ENCODE assay signal across 16 cellular contexts in the genomic region with DNA sequence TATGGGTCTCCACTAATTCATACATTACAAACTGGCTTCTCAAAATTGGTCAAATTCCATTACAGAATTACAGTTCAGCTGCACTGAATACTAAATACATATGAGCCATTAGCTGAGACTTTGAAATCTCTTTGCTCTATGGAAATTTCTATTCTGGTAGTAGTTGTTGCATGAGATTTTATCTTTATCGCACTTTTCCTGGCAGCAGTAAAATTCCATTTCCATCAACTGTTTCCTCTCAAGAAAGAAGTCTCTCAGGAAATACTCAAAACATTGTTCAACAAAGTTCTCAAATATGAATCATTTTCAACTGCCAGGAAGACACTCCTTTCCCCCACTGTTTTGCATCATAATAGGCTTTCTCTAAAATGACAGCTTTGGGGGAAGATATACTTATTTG. TPM values are rescaled to one million over a fixed set of nuclear protein-coding genes. Genes with fewer than 3 reads are reported as not detected.
DNase-seq lines count a peak whose midpoint lies in the region; ATAC-seq and TF ChIP-seq lines count a peak whose summit lies in the region.
"Had no signal": no experiment of that assay in that cellular context is flagged by ENCODE, and none has a peak within 500 bp of the region (broad histone marks: within the 10 kb centered on the region; RNA-seq: fewer than 3 reads in every experiment).

No MANE protein-coding gene starts in this region.

- no peaks in the 10 kb centered on the region for H4K20me1 ChIP-seq in GM23248 (ENCODE audit: insufficient read depth)
- H4K20me1 ChIP-seq in fibroblast of lung (ENCODE audit: control insufficient read depth, extremely low read depth, insufficient read depth, low read length), result no peaks in the 10 kb centered on the region

- H3K36me3 ChIP-seq in GM23248 (ENCODE audit: low read depth) (no peaks in the 10 kb centered on the region), RWPE2 (ENCODE audit: low read depth) (no peaks in the 10 kb centered on the region), fibroblast of lung (ENCODE audit: control insufficient read depth, insufficient read depth, low read length) (no peaks in the 10 kb centered on the region), gastroesophageal sphincter (no peaks in the 10 kb centered on the region)
- H3K36me3 ChIP-seq: esophagus squamous epithelium, transverse colon had no signal

- H3K79me2 ChIP-seq in GM23248 (ENCODE audit: insufficient read depth) (peaks cover 54% of the 10 kb centered on the region), fibroblast of lung (ENCODE audit: control insufficient read depth, insufficient read depth, low read length) (peaks cover 7% of the 10 kb centered on the region)

- 0% methylated on average over 1 of the region's 1 CpG for WGBS in GM23248 (ENCODE audit: low coverage in 1 of 2, low lambda C conversion rate in 2 of 2, missing lambda C conversion rate in 2 of 2), 2 experiments
- 17 to 33% methylated on average over 1 of the region's 1 CpG for WGBS in gastroesophageal sphincter (ENCODE audit: low coverage in 1 of 2), 2 donors

- in situ Hi-C loops in GM23248 (cut with MboI), result no loop called here

- no peaks in the 10 kb centered on the region for H3K27me3 ChIP-seq in GM23248 (replicated peaks; ENCODE audit: insufficient read depth)
- no peaks in the 10 kb centered on the region for H3K27me3 ChIP-seq in RWPE2 (ENCODE audit: insufficient read depth, poor library complexity, severe bottlenecking)
- H3K27me3 ChIP-seq in fibroblast of lung (ENCODE audit: control insufficient read depth, insufficient read depth, low read length), result no peaks in the 10 kb centered on the region
- H3K27me3 ChIP-seq in gastroesophageal sphincter, result no peaks in the 10 kb centered on the region
- H3K27me3 ChIP-seq: esophagus squamous epithelium, transverse colon had no signal

- H3F3A ChIP-seq in GM23248 (ENCODE audit: insufficient read depth), result peaks cover 19% of the 10 kb centered on the region

- DNase-seq in GM23248 (peak; percentile 68), RWPE2 (ENCODE audit: low spot score) (no peak), fibroblast of lung (ENCODE audit: low read depth in 2 of 2) (peak; percentile 59 to 71), skeletal muscle cell (ENCODE audit: low read depth) (peak; percentile 7), globus pallidus (ENCODE audit: low spot score) (no peak)
- DNase-seq in activated CD4-positive, CD25-positive, alpha-beta regulatory T cell treated with anti-CD3 and anti-CD28 coated beads, Interleukin-2, amount 50 U/mL, for 72 hours, result no peak
- DNase-seq: activated CD4-positive, alpha-beta T cell treated with anti-CD3 and anti-CD28 coated beads, Interleukin-2, amount 50 U/mL, for 4 hours; activated effector memory CD4-positive, alpha-beta T cell treated with anti-CD3 and anti-CD28 coated beads, Interleukin-2, amount 50 U/mL, for 16 hours; esophagus squamous epithelium; NCI-H345; stimulated activated CD4-positive, alpha-beta T cell treated with anti-CD3 and anti-CD28 coated beads, Interleukin-12 subunit alpha, Interleukin-12 subunit beta, amount 100 ng/mL, for 4 hours; T-helper 2 cell; transverse colon had no signal

- H2AFZ ChIP-seq in GM23248 (peak overlapping the region; percentile 44), fibroblast of lung (ENCODE audit: low read length) (no peak overlapping the region)

- H3K27ac ChIP-seq in GM23248 (peak overlapping the region; percentile 95), RWPE2 (ENCODE audit: poor library complexity, severe bottlenecking) (peak overlapping the region; percentile 75), fibroblast of lung (ENCODE audit: insufficient read depth, low read length) (peak overlapping the region; percentile 57), gastroesophageal sphincter (peak overlapping the region in 1 of 4 donors; percentile 7)
- H3K27ac ChIP-seq: transverse colon had no signal

- H3K9me3 ChIP-seq in GM23248 (ENCODE audit: low read depth) (no peaks in the 10 kb centered on the region), RWPE2 (ENCODE audit: severe bottlenecking) (no peaks in the 10 kb centered on the region), fibroblast of lung (ENCODE audit: control insufficient read depth, insufficient read depth, low read depth, low read length) (no peaks in the 10 kb centered on the region), gastroesophageal sphincter (no peaks in the 10 kb centered on the region)
- H3K9me3 ChIP-seq: esophagus squamous epithelium, transverse colon had no signal

- H3K4me3 ChIP-seq in GM23248 (peak overlapping the region; percentile 47), RWPE2 (ENCODE audit: severe bottlenecking) (no peak overlapping the region), fibroblast of lung (replicated peaks in 1 of 4; ENCODE audit: control extremely low read depth in 1 of 4, insufficient read depth in 1 of 4, low read depth in 3 of 4, low read length in 4 of 4) (no peak overlapping the region), skeletal muscle cell (ENCODE audit: low read depth, low read length) (no peak overlapping the region), gastroesophageal sphincter (no peak overlapping the region)
- H3K4me3 ChIP-seq: esophagus squamous epithelium, transverse colon had no signal

- no peak for TF ChIP-seq CTCF in RWPE2 (IDR thresholded peaks at IDR 0.05; ENCODE audit: poor library complexity, severe bottlenecking)
- TF ChIP-seq CTCF in fibroblast of lung (conservative IDR thresholded peaks at IDR 0.05 in 1 of 2, IDR thresholded peaks at IDR 0.05 in 1 of 2; ENCODE audit: low read depth in 1 of 2, low read length in 2 of 2), result no peak
- no peak for TF ChIP-seq CTCF in gastroesophageal sphincter (IDR thresholded peaks at IDR 0.05)

- peak; percentile 56; the same call in 1 of the 3 replicates for ATAC-seq in RWPE2 (ENCODE audit: low read depth)
- ATAC-seq in GM21786 (IDR thresholded peaks at IDR 0.05; ENCODE audit: unreplicated experiment), result no peak
- no peak for ATAC-seq in gastroesophageal sphincter
- ATAC-seq: natural killer cell treated with Interleukin-12 subunit alpha and Interleukin-12 subunit beta and Interleukin-15 and Interleukin-18, amount 100 ng/mL, for 72 hours had no signal

- H3K4me1 ChIP-seq in GM23248 (ENCODE audit: insufficient read depth) (peaks cover 35% of the 10 kb centered on the region), RWPE2 (ENCODE audit: insufficient read depth, poor library complexity, severe bottlenecking) (peaks cover 15% of the 10 kb centered on the region), fibroblast of lung (ENCODE audit: control insufficient read depth, extremely low read depth, insufficient read depth, low read length) (peaks cover 6% of the 10 kb centered on the region), gastroesophageal sphincter (peaks cover 0 to 10% (median 0%) of the 10 kb centered on the region in 3 donors)
- H3K4me1 ChIP-seq: transverse colon had no signal

- peak overlapping the region; percentile 68 for H3K9ac ChIP-seq in GM23248
- H3K9ac ChIP-seq in fibroblast of lung (ENCODE audit: insufficient read depth, low read length), result no peak overlapping the region

- peak overlapping the region; percentile 69 for H3K4me2 ChIP-seq in GM23248 (ENCODE audit: unreplicated experiment)
- peak overlapping the region; percentile 40 for H3K4me2 ChIP-seq in fibroblast of lung (ENCODE audit: extremely low read depth, insufficient read depth, low read length)

- no peak for TF ChIP-seq EP300 in gastroesophageal sphincter (IDR thresholded peaks at IDR 0.05)

- TF ChIP-seq POLR2A in gastroesophageal sphincter (IDR thresholded peaks at IDR 0.05), result no peak

- H3K9me2 ChIP-seq in GM23248 (ENCODE audit: insufficient read depth), result no peaks in the 10 kb centered on the region

RNA-seq across cellular contexts. Expression of a gene that starts 51.3 kb away (rescaled TPM):
- 26.2 and 29.7 TPM in 2 replicates for total RNA-seq in GM23248 (2014; rRNA removed; shearing (Covaris generic))
- polyA plus RNA-seq in GM23248 (2016; fragmentation: Nextera tagmentation; extraction: Ambion mirVana) (8.5 and 9.1 TPM in 2 replicates), fibroblast of lung (34.4 and 47.7 TPM in 2 replicates)
- total RNA-seq in fibroblast of lung (56.0 and 68.0 TPM in 2 replicates), gastroesophageal sphincter (10 to 100 TPM; 20.4 to 33.3 (median 27.3) TPM)
- polyA plus RNA-seq in fibroblast of lung (2012), result 20.6 and 29.3 TPM in 2 replicates
- polyA minus RNA-seq in fibroblast of lung (ENCODE audit: low replicate concordance), result 6.2 and 6.8 TPM in 2 replicates

Comparison
In these comparisons a context has a peak if more than half of its experiments do, and no peak if none do; other contexts are left out.
1. DNase-seq: peak in GM23248 (single experiment), fibroblast of lung (2 of 2) and skeletal muscle cell (single experiment); none in RWPE2 (single experiment), globus pallidus (single experiment) and activated CD4-positive, CD25-positive, alpha-beta regulatory T cell treated with anti-CD3 and anti-CD28 coated beads, Interleukin-2, amount 50 U/mL, for 72 hours (single experiment).